In the genomic region with DNA sequence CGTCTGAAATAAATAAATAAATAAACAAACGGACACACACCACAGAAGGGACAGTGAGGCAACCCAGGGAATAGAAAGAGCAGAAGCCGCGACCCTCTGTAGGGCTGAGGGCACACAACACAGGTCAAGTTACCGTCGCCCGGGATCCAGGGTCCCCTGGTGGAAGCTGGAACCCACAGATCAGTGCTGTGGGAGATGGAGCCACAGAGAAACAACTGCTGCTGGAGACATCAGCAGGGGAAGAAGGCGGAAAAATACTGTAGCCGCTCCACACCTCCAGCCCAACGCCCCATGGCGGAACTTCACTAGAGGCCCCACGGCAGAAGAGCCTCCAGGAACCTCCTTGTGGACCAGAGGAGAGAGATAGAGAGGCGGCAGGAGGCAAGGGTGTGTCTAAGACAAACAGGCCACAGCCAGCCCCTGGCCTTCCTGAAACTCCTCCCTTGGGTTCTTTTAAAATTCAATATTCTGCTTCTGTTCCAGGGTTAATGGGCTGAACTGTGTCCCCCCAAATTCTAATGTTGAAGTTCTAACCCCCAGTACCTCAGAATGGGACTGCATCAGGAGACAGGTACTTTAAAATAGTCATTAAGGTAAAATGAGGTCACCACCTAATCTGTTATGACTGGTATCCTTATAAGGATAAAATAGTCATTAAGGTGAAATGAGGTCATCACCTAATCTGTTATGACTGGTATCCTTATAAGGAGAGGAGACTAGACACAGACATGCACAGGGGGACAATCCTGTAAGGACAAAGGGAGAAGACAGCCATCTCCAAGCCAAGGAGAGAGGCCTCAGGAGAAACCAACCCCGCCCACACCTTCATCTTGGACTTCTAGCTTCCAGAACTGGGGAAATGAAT, we compare ENCODE assay signal across 29 cellular contexts. TPM values are rescaled to one million over a fixed set of nuclear protein-coding genes. Genes with fewer than 3 reads are reported as not detected.
A peak's percentile ranks its signal among the peaks of the same experiment; 100 is the strongest.
DNase-seq lines count a peak whose midpoint lies in the region; ATAC-seq, FAIRE-seq and TF ChIP-seq lines count a peak whose summit lies in the region.
"Had no signal": no experiment of that assay in that cellular context is flagged by ENCODE, and none has a peak within 500 bp of the region (broad histone marks: within the 10 kb centered on the region; RNA-seq: fewer than 3 reads in every experiment).

No MANE protein-coding gene starts in this region.

- no peak for TF ChIP-seq POLR2A in K562 (conservative IDR thresholded peaks at IDR 0.05)

- H4K20me1 ChIP-seq in MM.1S (ENCODE audit: insufficient read depth, low read length) (no peaks in the 10 kb centered on the region), K562 (replicated peaks; ENCODE audit: control insufficient read depth, insufficient read depth, low read length) (no peaks in the 10 kb centered on the region)

- H3K36me3 ChIP-seq in MM.1S (replicated peaks; ENCODE audit: insufficient read depth, low read length) (no peaks in the 10 kb centered on the region), K562 (ENCODE audit: control insufficient read depth, insufficient read depth, low read length) (no peaks in the 10 kb centered on the region; the same call in 2 of the 3 replicates)
- H3K36me3 ChIP-seq: heart left ventricle, transverse colon had no signal

- H2AFZ ChIP-seq in MM.1S (ENCODE audit: low read length) (no peak overlapping the region), K562 (ENCODE audit: low read depth, low read length) (peak overlapping the region; percentile 21)

- peak; percentile 38; the same call in 1 of the 2 replicates for TF ChIP-seq EP300 in K562 (IDR thresholded peaks at IDR 0.05; ENCODE audit: low read length)

- no peak for FAIRE-seq in K562 (lab: Jason Lieb, UNC)
- FAIRE-seq: GM18507 had no signal

- H3K4me3 ChIP-seq in MM.1S (ENCODE audit: low read length) (no peak overlapping the region), K562 (no peak overlapping the region)
- H3K4me3 ChIP-seq: dorsolateral prefrontal cortex, heart left ventricle, smooth muscle cell, stomach, transverse colon had no signal

- POLR2A ChIA-PET in K562 (lab: Yijun Ruan, JAX): interaction anchor here (0.5 to 4.0 kb wide), 4 partner anchors 8 to 113 kb away, joined by 3 to 14 read pairs (median 4); partner anchors contain the start of gene HLCS

- H3K27ac ChIP-seq in 22Rv1: peak overlapping the region; percentile 10; the same call in 1 of the 2 replicates
- H3K27ac ChIP-seq in MM.1S (ENCODE audit: low read length): no peak overlapping the region
- H3K27ac ChIP-seq in K562 (ENCODE audit: extremely low read depth, low read depth, low read length): peak overlapping the region; percentile 73; the same call in 2 of the 3 replicates
- H3K27ac ChIP-seq: dorsolateral prefrontal cortex, heart left ventricle, HL-60, stomach, transverse colon, VCaP had no signal

- intact Hi-C loops in K562 (cut with micrococcal nuclease): no loop called here

- no peaks in the 10 kb centered on the region for H3K9me2 ChIP-seq in MM.1S (replicated peaks; ENCODE audit: insufficient read depth, low read length)

- CTCF ChIA-PET in K562 (lab: Yijun Ruan, JAX; ENCODE audit: low intra/inter-chr PET ratio): no interaction called here

- DNase-seq in NCI-H146 (lab: John Stamatoyannopoulos, UW): peak; percentile 18
- no peak for DNase-seq in NCI-H146 treated with DMSO at 0.1 percent for 48 hours (lab: John Stamatoyannopoulos, UW; ENCODE audit: unreplicated experiment)
- peak; percentile 3 for DNase-seq in MM.1S
- DNase-seq in K562 (ENCODE audit: extremely low read depth in 1 of 4, low spot score in 3 of 4): peak in 2 of 4 experiments; percentile 30 to 45
- no peak for DNase-seq in epidermal melanocyte (ENCODE audit: insufficient read length, low spot score)
- DNase-seq in NCI-H1105 treated with DMSO at 0.1 percent for 48 hours (lab: John Stamatoyannopoulos, UW): no peak
- DNase-seq: activated CD4-positive, alpha-beta memory T cell treated with anti-CD3 and anti-CD28 coated beads for 36 hours; activated T-cell treated with anti-CD3 and anti-CD28 coated beads, Interleukin-2, amount 50 U/mL, for 48 hours; dorsolateral prefrontal cortex; H7; heart left ventricle; mesendoderm; naive thymus-derived CD4-positive, alpha-beta T cell; NCI-H1417 treated with DMSO at 0.1 percent for 48 hours; NCI-H2227 treated with DMSO at 0.1 percent for 48 hours; stimulated activated CD4-positive, alpha-beta T cell treated with anti-CD3 and anti-CD28 coated beads, Interleukin-2, amount 100 ng/mL, for 48 hours; stomach; transverse colon had no signal

- H3K4me2 ChIP-seq in MM.1S (ENCODE audit: low read depth, low read length) (no peak overlapping the region), K562 (ENCODE audit: insufficient read depth, low read length) (peak overlapping the region; percentile 19; the same call in 1 of the 2 replicates)
- H3K4me2 ChIP-seq: smooth muscle cell had no signal

- H3K9ac ChIP-seq in MM.1S (ENCODE audit: low read length): no peak overlapping the region
- H3K9ac ChIP-seq in K562 (ENCODE audit: insufficient read depth in 1 of 2, low read depth in 2 of 2, low read length in 2 of 2): peak overlapping the region; percentile 27 to 67; a peak in 2 of 4 replicates

- TF ChIP-seq RAD21 in K562 (CRISPR knock-in tag; conservative IDR thresholded peaks at IDR 0.05 in 1 of 2, IDR thresholded peaks at IDR 0.05 in 1 of 2): no peak

- no TSS peak for BruUV-seq in K562 (replicated peaks; lab: Mats Ljungman, UMichigan)

- no peak for TF ChIP-seq CTCF in 22Rv1 (IDR thresholded peaks at IDR 0.05)
- TF ChIP-seq CTCF in MM.1S (IDR thresholded peaks at IDR 0.05; ENCODE audit: low read length): no peak
- no peak for TF ChIP-seq CTCF in K562 (IDR thresholded peaks at IDR 0.05 in 2 of 3, conservative IDR thresholded peaks at IDR 0.05 in 1 of 3; ENCODE audit: insufficient read depth in 2 of 3, low read depth in 1 of 3, low read length in 3 of 3)

- H3K4me1 ChIP-seq in MM.1S (ENCODE audit: low read length) (peaks cover 6% of the 10 kb centered on the region), K562 (replicated peaks in 1 of 2; ENCODE audit: control insufficient read depth in 2 of 2, insufficient read depth in 2 of 2, low read length in 2 of 2) (peaks cover 14 to 16% of the 10 kb centered on the region in 2 experiments)

- H3K9me3 ChIP-seq in MM.1S (replicated peaks; ENCODE audit: insufficient read depth, low read length): no peaks in the 10 kb centered on the region
- no peaks in the 10 kb centered on the region for H3K9me3 ChIP-seq in K562 (replicated peaks; ENCODE audit: control insufficient read depth, insufficient read depth, low read depth, low read length)
- H3K9me3 ChIP-seq: heart left ventricle, stomach, transverse colon had no signal

- ATAC-seq in K562 (peak; percentile 82), GM18873 (IDR thresholded peaks at IDR 0.05; ENCODE audit: low FRiP score, unreplicated experiment) (no peak)
- ATAC-seq: heart left ventricle; left lobe of liver; naive thymus-derived CD4-positive, alpha-beta T cell had no signal

- H3K27me3 ChIP-seq in MM.1S (replicated peaks; ENCODE audit: insufficient read depth, low read length): no peaks in the 10 kb centered on the region
- H3K27me3 ChIP-seq in K562 (ENCODE audit: control insufficient read depth in 2 of 2, insufficient read depth in 2 of 2, low read length in 2 of 2): no peaks in the 10 kb centered on the region
- H3K27me3 ChIP-seq: dorsolateral prefrontal cortex, heart left ventricle, stomach, transverse colon had no signal

- H3K9me1 ChIP-seq in K562 (ENCODE audit: control insufficient read depth, insufficient read depth, low read length): no peaks in the 10 kb centered on the region

- 0 out of 2 replicates have a peak, but pooled peaks cover 3% of the 10 kb centered on the region for H3F3A ChIP-seq in MM.1S (ENCODE audit: insufficient read depth, low read length)

- H3K79me2 ChIP-seq in MM.1S (ENCODE audit: low read length) (no peaks in the 10 kb centered on the region), K562 (ENCODE audit: control insufficient read depth, insufficient read depth, low read length) (no peaks in the 10 kb centered on the region)

- WGBS in K562 (ENCODE audit: insufficient coverage, low coverage, missing lambda C conversion rate): 60% methylated on average over 14 of the region's 14 CpGs

- in situ Hi-C loops in K562 (cut with MboI): loop anchor here (10.0 kb wide), 1 partner anchor 111 kb away; no protein-coding TSS in a partner anchor

RNA-seq across cellular contexts. Expression of gene HLCS, which starts 7.7 kb away (rescaled TPM):
- total RNA-seq in K562 (2011; cell fraction: chromatin; rRNA removed; ENCODE audit: low replicate concordance): 102 and 136 TPM in 2 replicates
- total RNA-seq in K562 (2011; cell fraction: nucleolus; rRNA removed): 47.9 and 55.7 TPM in 2 replicates
- 69.9 and 71.1 TPM in 2 replicates for total RNA-seq in K562 (2011; cell fraction: nucleoplasm; rRNA removed)
- total RNA-seq in K562 (2014; rRNA removed) (11.9 and 15.1 TPM in 2 replicates), K562 (2014; rRNA removed; fragmentation: Illumina TruSeq; extraction: Trizol) (21.5 and 25.6 TPM in 2 replicates), K562 (2015; rRNA removed; fragmentation: Illumina TruSeq; extraction: Trizol) (17.5 and 18.5 TPM in 2 replicates), K562 (2021) (20.0 and 20.1 TPM in 2 replicates)
- polyA plus RNA-seq in K562 (2011; rRNA removed) (17.5 and 21.4 TPM in 2 replicates), K562 (2014; fragmentation: Illumina TruSeq; extraction: Trizol) (15.2 and 17.1 TPM in 2 replicates), K562 (2014; fragmentation: Nextera tagmentation; extraction: Ambion mirVana) (1 to 10 TPM; 3.0 to 3.6 TPM), K562 (2014; rRNA removed) (9.8 and 13.3 TPM in 2 replicates)
- 11.0 and 15.7 TPM in 2 replicates for polyA plus RNA-seq in K562 (2011; cell fraction: cytosol; rRNA removed)
- polyA plus RNA-seq in K562 (2011; cell fraction: nucleus; rRNA removed): 21.4 and 25.6 TPM in 2 replicates
- 13.6 and 26.9 TPM in 2 replicates for polyA plus RNA-seq in K562 (2012)
- polyA minus RNA-seq in K562 (2011; rRNA and poly(A)+ RNA removed): 38.2 and 38.3 TPM in 2 replicates
- polyA minus RNA-seq in K562 (2011; cell fraction: cytosol; rRNA and poly(A)+ RNA removed): 10.7 and 11.5 TPM in 2 replicates
- polyA minus RNA-seq in K562 (2011; cell fraction: nucleus; rRNA and poly(A)+ RNA removed): 19.1 and 29.1 TPM in 2 replicates

RNA-seq across cellular contexts. Expression of gene RIPPLY3, which starts 32.3 kb away (rescaled TPM):
- total RNA-seq in K562 (2011; cell fraction: chromatin; rRNA removed; ENCODE audit: low replicate concordance): not detected in 2 replicates
- total RNA-seq in K562 (2011; cell fraction: nucleolus; rRNA removed): not detected in 2 replicates
- not detected in 2 replicates for total RNA-seq in K562 (2011; cell fraction: nucleoplasm; rRNA removed)
- total RNA-seq in K562 (2014; rRNA removed) (not detected in 2 replicates), K562 (2014; rRNA removed; fragmentation: Illumina TruSeq; extraction: Trizol) (not detected in 2 replicates), K562 (2015; rRNA removed; fragmentation: Illumina TruSeq; extraction: Trizol) (not detected in 2 replicates), K562 (2021) (not detected in 2 replicates)
- polyA plus RNA-seq in K562 (2011; rRNA removed) (not detected in 2 replicates), K562 (2014; fragmentation: Illumina TruSeq; extraction: Trizol) (not detected in 2 replicates), K562 (2014; fragmentation: Nextera tagmentation; extraction: Ambion mirVana) (not detected), K562 (2014; rRNA removed) (not detected in 2 replicates)
- polyA plus RNA-seq in K562 (2011; cell fraction: cytosol; rRNA removed): not detected in 2 replicates
- polyA plus RNA-seq in K562 (2011; cell fraction: nucleus; rRNA removed): not detected in 2 replicates
- not detected in 2 replicates for polyA plus RNA-seq in K562 (2012)
- not detected in 2 replicates for polyA minus RNA-seq in K562 (2011; rRNA and poly(A)+ RNA removed)
- not detected in 2 replicates for polyA minus RNA-seq in K562 (2011; cell fraction: cytosol; rRNA and poly(A)+ RNA removed)
- polyA minus RNA-seq in K562 (2011; cell fraction: nucleus; rRNA and poly(A)+ RNA removed): not detected in 2 replicates
- total RNA-seq: G401; heart left ventricle; left lobe of liver; naive thymus-derived CD4-positive, alpha-beta T cell; omental fat pad; RPMI7951; SK-MEL-5; smooth muscle cell had no signal
- polyA plus RNA-seq: heart left ventricle; naive thymus-derived CD4-positive, alpha-beta T cell; smooth muscle cell had no signal

Comparison
In these comparisons a context has a peak if more than half of its experiments do, and no peak if none do; other contexts are left out.
1. DNase-seq: peak in NCI-H146 (single experiment) and MM.1S (single experiment); none in NCI-H146 treated with DMSO at 0.1 percent for 48 hours (single experiment), epidermal melanocyte (single experiment) and NCI-H1105 treated with DMSO at 0.1 percent for 48 hours (single experiment).